Comparison of ENCODE assay signal across 1 cellular context in the genomic region with DNA sequence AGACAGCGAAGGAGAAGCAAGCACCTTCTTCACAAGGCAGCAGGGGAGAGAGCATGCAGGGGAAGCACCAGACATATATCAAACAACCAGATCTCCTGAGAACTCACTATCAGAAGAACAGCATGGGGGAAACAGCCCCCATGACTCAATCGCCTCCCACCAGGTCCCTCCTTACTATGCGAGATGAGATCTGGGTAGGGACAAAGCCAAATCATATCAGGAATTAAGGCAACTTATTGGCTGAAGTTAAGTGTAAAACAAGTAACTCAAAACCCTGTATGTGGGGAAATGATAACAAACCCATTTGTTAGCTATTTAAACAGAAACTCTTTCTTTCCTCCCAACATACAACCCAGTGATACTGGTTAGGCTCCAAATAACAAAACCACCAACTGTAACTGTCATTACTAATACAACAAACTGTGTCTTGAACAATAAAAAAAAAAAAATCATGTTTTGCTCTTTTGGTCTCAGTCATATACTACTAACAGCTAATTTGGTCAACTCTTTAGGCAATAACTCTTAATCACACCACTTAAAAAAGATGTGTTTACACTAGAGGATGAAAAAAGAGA.
A peak's percentile ranks its signal among the peaks of the same experiment; 100 is the strongest.
TF ChIP-seq lines count a peak whose summit lies in the region.

No MANE protein-coding gene starts in this region.

TF ChIP-seq in K562, 482 proteins besides CTCF, POLR2A, EP300 and RAD21 (continued from another document and continues in another):
- TF ChIP-seq, protein P1, sequence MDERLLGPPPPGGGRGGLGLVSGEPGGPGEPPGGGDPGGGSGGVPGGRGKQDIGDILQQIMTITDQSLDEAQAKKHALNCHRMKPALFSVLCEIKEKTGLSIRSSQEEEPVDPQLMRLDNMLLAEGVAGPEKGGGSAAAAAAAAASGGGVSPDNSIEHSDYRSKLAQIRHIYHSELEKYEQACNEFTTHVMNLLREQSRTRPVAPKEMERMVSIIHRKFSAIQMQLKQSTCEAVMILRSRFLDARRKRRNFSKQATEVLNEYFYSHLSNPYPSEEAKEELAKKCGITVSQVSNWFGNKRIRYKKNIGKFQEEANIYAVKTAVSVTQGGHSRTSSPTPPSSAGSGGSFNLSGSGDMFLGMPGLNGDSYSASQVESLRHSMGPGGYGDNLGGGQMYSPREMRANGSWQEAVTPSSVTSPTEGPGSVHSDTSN (CRISPR knock-in tag; IDR thresholded peaks at IDR 0.05; ENCODE audit: low read depth) = no peak
- TF ChIP-seq, protein P1 (tag; conservative IDR thresholded peaks at IDR 0.05; ENCODE audit: low read depth) = no peak
- TF ChIP-seq CHD7 (IDR thresholded peaks at IDR 0.05; ENCODE audit: low read depth, low read length) (no peak), MYBL2 (IDR thresholded peaks at IDR 0.05; ENCODE audit: low read depth) (0 out of 2 replicates have a peak, but pooled peaks have one; percentile 43), MYBL2 (CRISPR knock-in tag; IDR thresholded peaks at IDR 0.05; ENCODE audit: borderline replicate concordance) (no peak), ZBTB11 (CRISPR knock-in tag; IDR thresholded peaks at IDR 0.05) (no peak), FOXP1 (CRISPR knock-in tag; IDR thresholded peaks at IDR 0.05) (no peak), CHD2 (IDR thresholded peaks at IDR 0.05; ENCODE audit: low read depth, low read length) (peak; percentile 61; the same call in 1 of the 2 replicates), MITF (IDR thresholded peaks at IDR 0.05) (peak; percentile 59; the same call in 1 of the 2 replicates), LARP7 (IDR thresholded peaks at IDR 0.05) (no peak), ZEB2 (IDR thresholded peaks at IDR 0.05) (no peak), NCOA4 (IDR thresholded peaks at IDR 0.05; ENCODE audit: partially characterized antibody) (no peak), DMBX1 (CRISPR knock-in tag; IDR thresholded peaks at IDR 0.05; ENCODE audit: borderline replicate concordance) (no peak), FOXJ3 (CRISPR knock-in tag; IDR thresholded peaks at IDR 0.05) (no peak), TSHZ1 (CRISPR knock-in tag; IDR thresholded peaks at IDR 0.05) (no peak), TSC22D4 (tag; IDR thresholded peaks at IDR 0.05) (no peak), SP1 (CRISPR knock-in tag; IDR thresholded peaks at IDR 0.05) (no peak), SMARCE1 (IDR thresholded peaks at IDR 0.05) (peak; percentile 82), PML (IDR thresholded peaks at IDR 0.05; ENCODE audit: low read length) (peak; percentile 73), STAT5A (IDR thresholded peaks at IDR 0.05; ENCODE audit: borderline replicate concordance, low read length) (peak; percentile 60), POLR2B (IDR thresholded peaks at IDR 0.05; ENCODE audit: low read depth, partially characterized antibody) (no peak), MCM2 (IDR thresholded peaks at IDR 0.05; ENCODE audit: low read depth) (no peak), HMGN3 (IDR thresholded peaks at IDR 0.05; ENCODE audit: borderline replicate concordance, extremely low read depth, insufficient read length, low read depth, low read length) (no peak), ZNF217 (CRISPR knock-in tag; IDR thresholded peaks at IDR 0.05) (no peak)
- TF ChIP-seq, protein P2, sequence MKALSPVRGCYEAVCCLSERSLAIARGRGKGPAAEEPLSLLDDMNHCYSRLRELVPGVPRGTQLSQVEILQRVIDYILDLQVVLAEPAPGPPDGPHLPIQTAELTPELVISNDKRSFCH (CRISPR knock-in tag; IDR thresholded peaks at IDR 0.05) = no peak
- TF ChIP-seq, protein P2 (tag; IDR thresholded peaks at IDR 0.05) = no peak
- TF ChIP-seq, protein P3, sequence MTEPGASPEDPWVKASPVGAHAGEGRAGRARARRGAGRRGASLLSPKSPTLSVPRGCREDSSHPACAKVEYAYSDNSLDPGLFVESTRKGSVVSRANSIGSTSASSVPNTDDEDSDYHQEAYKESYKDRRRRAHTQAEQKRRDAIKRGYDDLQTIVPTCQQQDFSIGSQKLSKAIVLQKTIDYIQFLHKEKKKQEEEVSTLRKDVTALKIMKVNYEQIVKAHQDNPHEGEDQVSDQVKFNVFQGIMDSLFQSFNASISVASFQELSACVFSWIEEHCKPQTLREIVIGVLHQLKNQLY (CRISPR knock-in tag; conservative IDR thresholded peaks at IDR 0.05) = no peak
